Comparison of ENCODE assay signal across 18 cellular contexts in the genomic region with DNA sequence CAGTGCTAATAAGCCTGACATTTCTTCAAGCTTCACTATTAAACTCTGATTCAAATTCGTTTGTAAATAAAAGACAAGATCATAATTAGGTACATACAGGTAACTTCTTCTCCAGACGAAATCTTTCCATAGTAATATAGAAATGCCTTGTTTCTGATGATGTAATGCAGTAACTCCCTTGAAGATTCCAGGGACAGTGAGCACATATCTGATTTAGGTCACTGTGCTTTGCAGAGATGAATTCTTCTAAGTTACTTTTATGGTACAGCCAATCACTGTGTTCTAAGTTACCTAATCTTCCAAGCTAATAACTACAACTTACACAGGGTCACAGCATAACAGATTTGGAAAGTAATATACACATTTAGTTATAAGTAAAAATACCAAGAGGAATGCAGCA. TPM values are rescaled to one million over a fixed set of nuclear protein-coding genes. Genes with fewer than 3 reads are reported as not detected.
DNase-seq lines count a peak whose midpoint lies in the region; ATAC-seq and TF ChIP-seq lines count a peak whose summit lies in the region.
"Had no signal": no experiment of that assay in that cellular context is flagged by ENCODE, and none has a peak within 500 bp of the region (broad histone marks: within the 10 kb centered on the region; RNA-seq: fewer than 3 reads in every experiment).

No MANE protein-coding gene starts in this region.

- H3K9me3 ChIP-seq in skeletal muscle tissue (ENCODE audit: control insufficient read depth in 3 of 3, low read length in 3 of 3), result no peaks in the 10 kb centered on the region

- H3K36me3 ChIP-seq in skeletal muscle tissue (ENCODE audit: control insufficient read depth in 3 of 3, insufficient read depth in 3 of 3, low read length in 3 of 3), result no peaks in the 10 kb centered on the region

- ATAC-seq in activated T-cell treated with anti-CD3 and anti-CD28 coated beads, Interleukin-2, amount 50 U/mL, for 72 hours (replicated peaks in 1 of 2), result no peak
- ATAC-seq in WTC11 (no peak), HG02798 (IDR thresholded peaks at IDR 0.05; ENCODE audit: poor library complexity, unreplicated experiment) (no peak)
- no peak for ATAC-seq in activated naive CD4-positive, alpha-beta T cell treated with anti-CD3 and anti-CD28 coated beads, Interleukin-2, amount 50 U/mL, for 72 hours
- ATAC-seq: HCT116, Right ventricle myocardium inferior had no signal

- TF ChIP-seq CTCF in WTC11 (IDR thresholded peaks at IDR 0.05), result no peak
- TF ChIP-seq CTCF in fibroblast of villous mesenchyme (IDR thresholded peaks at IDR 0.05; ENCODE audit: insufficient read depth, low read depth, low read length), result no peak

- H3K27ac ChIP-seq in skeletal muscle tissue (ENCODE audit: low read depth, low read length), result peak overlapping the region; percentile 25
- H3K27ac ChIP-seq: KMS-11 had no signal

- intact Hi-C loops in activated T-helper 2 cell treated with anti-CD3 and anti-CD28 coated beads, Interferon-gamma antibody, Interleukin-2, Interleukin-4, amounts not matched to agents 10 μg/mL and 5 μg/mL and 100 μg/mL, durations not matched to agents 14 hours and 24 hours and 36 hours (cut with micrococcal nuclease), result loop anchor here (5.0 kb wide), 1 partner anchor 181 kb away; no protein-coding TSS in a partner anchor

- no peaks in the 10 kb centered on the region for H3K4me1 ChIP-seq in skeletal muscle tissue (ENCODE audit: control insufficient read depth in 3 of 3, insufficient read depth in 3 of 3, low read length in 3 of 3)

- H3K9ac ChIP-seq in skeletal muscle tissue (ENCODE audit: low read depth in 1 of 3, low read length in 3 of 3), result peak overlapping the region in 1 of 3 donors; percentile 32
- H3K9ac ChIP-seq: KMS-11 had no signal

- no peak overlapping the region for H3K4me3 Mint-ChIP-seq in activated T-cell treated with anti-CD3 and anti-CD28 coated beads, Interleukin-2, amount 50 U/mL, for 72 hours
- no peak overlapping the region for H3K4me3 Mint-ChIP-seq in WTC11
- no peak overlapping the region for H3K4me3 Mint-ChIP-seq in activated T-helper 2 cell treated with anti-CD3 and anti-CD28 coated beads, Interferon-gamma antibody, Interleukin-2, Interleukin-4, amounts not matched to agents 10 μg/mL and 5 μg/mL and 100 μg/mL, durations not matched to agents 14 hours and 24 hours and 36 hours (ENCODE audit: low read depth)

- H3K36me3 Mint-ChIP-seq in activated T-cell treated with anti-CD3 and anti-CD28 coated beads, Interleukin-2, amount 50 U/mL, for 72 hours (ENCODE audit: insufficient read depth in 2 of 2), result no peaks in the 10 kb centered on the region
- H3K36me3 Mint-ChIP-seq in WTC11, result peaks cover 10% of the 10 kb centered on the region; the same call in 1 of the 2 replicates
- peaks cover 50% of the 10 kb centered on the region for H3K36me3 Mint-ChIP-seq in activated T-helper 2 cell treated with anti-CD3 and anti-CD28 coated beads, Interferon-gamma antibody, Interleukin-2, Interleukin-4, amounts not matched to agents 10 μg/mL and 5 μg/mL and 100 μg/mL, durations not matched to agents 14 hours and 24 hours and 36 hours (ENCODE audit: low read depth)
- H3K36me3 Mint-ChIP-seq in activated naive CD4-positive, alpha-beta T cell treated with anti-CD3 and anti-CD28 coated beads, Interleukin-2, amount 50 U/mL, for 72 hours, result peaks cover 0 to 10% of the 10 kb centered on the region in 2 donors

- no peaks in the 10 kb centered on the region for H3K9me3 Mint-ChIP-seq in activated T-cell treated with anti-CD3 and anti-CD28 coated beads, Interleukin-2, amount 50 U/mL, for 72 hours
- H3K9me3 Mint-ChIP-seq in WTC11, result no peaks in the 10 kb centered on the region
- H3K9me3 Mint-ChIP-seq in activated T-helper 2 cell treated with anti-CD3 and anti-CD28 coated beads, Interferon-gamma antibody, Interleukin-2, Interleukin-4, amounts not matched to agents 10 μg/mL and 5 μg/mL and 100 μg/mL, durations not matched to agents 14 hours and 24 hours and 36 hours, result no peaks in the 10 kb centered on the region
- H3K9me3 Mint-ChIP-seq in activated naive CD4-positive, alpha-beta T cell treated with anti-CD3 and anti-CD28 coated beads, Interleukin-2, amount 50 U/mL, for 72 hours, result no peaks in the 10 kb centered on the region

- H3K4me3 ChIP-seq in fibroblast of villous mesenchyme (ENCODE audit: low read depth, low read length), result no peak overlapping the region
- H3K4me3 ChIP-seq in skeletal muscle tissue (ENCODE audit: low read length in 3 of 3), result peak overlapping the region in 1 of 3 donors; percentile 49

- peaks cover 60% of the 10 kb centered on the region for H3K4me1 Mint-ChIP-seq in activated T-cell treated with anti-CD3 and anti-CD28 coated beads, Interleukin-2, amount 50 U/mL, for 72 hours (ENCODE audit: low read depth)
- peaks cover 51% of the 10 kb centered on the region for H3K4me1 Mint-ChIP-seq in WTC11
- peaks cover 38% of the 10 kb centered on the region for H3K4me1 Mint-ChIP-seq in activated T-helper 2 cell treated with anti-CD3 and anti-CD28 coated beads, Interferon-gamma antibody, Interleukin-2, Interleukin-4, amounts not matched to agents 10 μg/mL and 5 μg/mL and 100 μg/mL, durations not matched to agents 14 hours and 24 hours and 36 hours (ENCODE audit: low read depth)

- DNase-seq in activated T-cell treated with anti-CD3 and anti-CD28 coated beads, Interleukin-2, amount 50 U/mL, for 72 hours, result no peak
- DNase-seq in activated T-cell treated with anti-CD3 and anti-CD28 coated beads for 4 hours, result no peak
- no peak for DNase-seq in WTC11 (ENCODE audit: low spot score)
- peak; percentile 62 for DNase-seq in fibroblast of villous mesenchyme (ENCODE audit: low read depth)
- no peak for DNase-seq in activated T-helper 2 cell treated with anti-CD3 and anti-CD28 coated beads, Interferon-gamma antibody, Interleukin-2, Interleukin-4, amounts not matched to agents 10 μg/mL and 5 μg/mL and 100 μg/mL, durations not matched to agents 14 hours and 24 hours and 36 hours (ENCODE audit: low spot score)
- no peak for DNase-seq in activated naive CD4-positive, alpha-beta T cell treated with anti-CD3 and anti-CD28 coated beads, Interleukin-2, amount 50 U/mL, for 72 hours (ENCODE audit: low spot score in 2 of 2)
- DNase-seq: 8988T, C1 segment of cervical spinal cord, DMS153, NCI-H1092 treated with DMSO at 0.1 percent for 48 hours, NCI-H187, NCI-H446 treated with DMSO at 0.1 percent for 48 hours, NCI-H748 treated with DMSO at 0.1 percent for 48 hours had no signal

- H3K27me3 ChIP-seq in skeletal muscle tissue (ENCODE audit: control insufficient read depth in 3 of 3, insufficient read depth in 3 of 3, low read length in 3 of 3), result no peaks in the 10 kb centered on the region

- no peaks in the 10 kb centered on the region for H3K27me3 Mint-ChIP-seq in activated T-cell treated with anti-CD3 and anti-CD28 coated beads, Interleukin-2, amount 50 U/mL, for 72 hours (ENCODE audit: low read depth)
- no peaks in the 10 kb centered on the region for H3K27me3 Mint-ChIP-seq in WTC11 (ENCODE audit: low read depth)
- no peaks in the 10 kb centered on the region for H3K27me3 Mint-ChIP-seq in activated T-helper 2 cell treated with anti-CD3 and anti-CD28 coated beads, Interferon-gamma antibody, Interleukin-2, Interleukin-4, amounts not matched to agents 10 μg/mL and 5 μg/mL and 100 μg/mL, durations not matched to agents 14 hours and 24 hours and 36 hours (ENCODE audit: low read depth)

- POLR2A ChIA-PET in WTC11 (lab: Charles Lee), result no interaction called here

- CTCF ChIA-PET in WTC11 (lab: Charles Lee), result no interaction called here

- peak overlapping the region; percentile 63 for H3K27ac Mint-ChIP-seq in activated T-cell treated with anti-CD3 and anti-CD28 coated beads, Interleukin-2, amount 50 U/mL, for 72 hours
- peak overlapping the region; percentile 47; the same call in 1 of the 2 replicates for H3K27ac Mint-ChIP-seq in WTC11
- H3K27ac Mint-ChIP-seq in activated T-helper 2 cell treated with anti-CD3 and anti-CD28 coated beads, Interferon-gamma antibody, Interleukin-2, Interleukin-4, amounts not matched to agents 10 μg/mL and 5 μg/mL and 100 μg/mL, durations not matched to agents 14 hours and 24 hours and 36 hours, result no peak overlapping the region
- H3K27ac Mint-ChIP-seq in activated naive CD4-positive, alpha-beta T cell treated with anti-CD3 and anti-CD28 coated beads, Interleukin-2, amount 50 U/mL, for 72 hours, result no peak overlapping the region

TF ChIP-seq in WTC11, 78 proteins besides CTCF, POLR2A, EP300 and RAD21 (continues in another document):
- TF ChIP-seq NFE2L1 (CRISPR knock-in tag; IDR thresholded peaks at IDR 0.05), result no peak
- no peak for TF ChIP-seq TEAD4 (CRISPR knock-in tag; IDR thresholded peaks at IDR 0.05)
- no peak for TF ChIP-seq MXD4 (CRISPR knock-in tag; IDR thresholded peaks at IDR 0.05; ENCODE audit: borderline replicate concordance)

RNA-seq across cellular contexts. Expression of a gene that starts 27.6 kb away (rescaled TPM):
- 10 to 100 TPM; 39.1 to 39.9 TPM for total RNA-seq in activated T-cell treated with anti-CD3 and anti-CD28 coated beads, Interleukin-2, amount 50 U/mL, for 72 hours
- 87.0 to 93.7 TPM (median 90.8 TPM) in 3 replicates for total RNA-seq in WTC11 (2021)
- total RNA-seq in fibroblast of villous mesenchyme, result 52.2 and 78.2 TPM in 2 replicates
- total RNA-seq in skeletal muscle tissue, result 54.3 TPM
- 76.4 and 77.8 TPM in 2 replicates for total RNA-seq in activated T-helper 2 cell treated with anti-CD3 and anti-CD28 coated beads, Interferon-gamma antibody, Interleukin-2, Interleukin-4, amounts not matched to agents 10 μg/mL and 5 μg/mL and 100 μg/mL, durations not matched to agents 14 hours and 24 hours and 36 hours
- total RNA-seq in activated naive CD4-positive, alpha-beta T cell treated with anti-CD3 and anti-CD28 coated beads, Interleukin-2, amount 50 U/mL, for 72 hours, result 10 to 100 TPM; 37.5 to 57.0 TPM

Comparison
In these comparisons a context has a peak if more than half of its experiments do, and no peak if none do; other contexts are left out.
1. H3K27ac Mint-ChIP-seq: peak in activated T-cell treated with anti-CD3 and anti-CD28 coated beads, Interleukin-2, amount 50 U/mL, for 72 hours (single experiment) and WTC11 (single experiment); none in activated T-helper 2 cell treated with anti-CD3 and anti-CD28 coated beads, Interferon-gamma antibody, Interleukin-2, Interleukin-4, amounts not matched to agents 10 μg/mL and 5 μg/mL and 100 μg/mL, durations not matched to agents 14 hours and 24 hours and 36 hours (single experiment) and activated naive CD4-positive, alpha-beta T cell treated with anti-CD3 and anti-CD28 coated beads, Interleukin-2, amount 50 U/mL, for 72 hours (0 of 2).